9 cellular contexts compared by ENCODE assay signal in genomic region chr3:193240850-193241706, GRCh38. TPM values are rescaled to one million over a fixed set of nuclear protein-coding genes. Genes with fewer than 3 reads are reported as not detected.
DNase-seq lines count a peak whose midpoint lies in the region; ATAC-seq and TF ChIP-seq lines count a peak whose summit lies in the region.
"Had no signal": no experiment of that assay in that cellular context is flagged by ENCODE, and none has a peak within 500 bp of the region (broad histone marks: within the 10 kb centered on the region; RNA-seq: fewer than 3 reads in every experiment).

Gene PLAAT1, plus strand, starts transcription at chr3:193241222. Its CDS starts 14,429 bp downstream, at chr3:193255651.

- peak within 1 kb of the TSS; percentile 87 for H3K4me2 ChIP-seq in trophoblast cell (ENCODE audit: low read length)

- peak within 1 kb of the TSS; percentile 37 for H3K4ac ChIP-seq in trophoblast cell (ENCODE audit: low read depth, low read length)

- peaks cover 0 to 22% (median 0%) of the 10 kb centered on the region in 9 donors for H3K27me3 ChIP-seq in heart left ventricle
- no peaks in the 10 kb centered on the region for H3K27me3 ChIP-seq in trophoblast cell (ENCODE audit: insufficient read depth, low read length)

- peak; percentile 57 for DNase-seq in activated CD4-positive, alpha-beta T cell treated with anti-CD3 and anti-CD28 coated beads, Interleukin-2, amount 10 ng/mL, durations not matched to agents 24 days and 14 days
- no peak for DNase-seq in activated CD4-positive, alpha-beta T cell treated with anti-CD3 and anti-CD28 coated beads, Interleukin-2, amount 50 U/mL, for 4 hours
- peak; percentile 99 for DNase-seq in NCI-H2196 (lab: John Stamatoyannopoulos, UW; ENCODE audit: unreplicated experiment)
- DNase-seq in activated naive CD8-positive, alpha-beta T cell treated with anti-CD3 and anti-CD28 coated beads for 36 hours = peak; percentile 44
- peak; percentile 73 to 83 (median 78) for DNase-seq in heart left ventricle
- peak; percentile 62 to 75 for DNase-seq in trophoblast cell
- DNase-seq in activated effector memory CD4-positive, alpha-beta T cell treated with anti-CD3 and anti-CD28 coated beads, Interleukin-2, amount 50 U/mL, for 16 hours = no peak

- peaks cover 8% of the 10 kb centered on the region for H3K79me1 ChIP-seq in trophoblast cell (ENCODE audit: low read length)

- peak within 1 kb of the TSS; percentile 68 for H2BK5ac ChIP-seq in trophoblast cell (ENCODE audit: low read depth, low read length, poor library complexity)

- no peak for TF ChIP-seq CTCF in heart left ventricle (IDR thresholded peaks at IDR 0.05)

- H3K4me1 ChIP-seq in heart left ventricle (peaks cover 0 to 13% (median 4%) of the 10 kb centered on the region in 12 donors), trophoblast cell (ENCODE audit: control insufficient read depth in 1 of 2, insufficient read depth in 2 of 2, low read length in 2 of 2) (peaks cover 2 to 3% of the 10 kb centered on the region in 2 experiments)

- H3K4me3 ChIP-seq in heart left ventricle (peak within 1 kb of the TSS; percentile 25 to 65 (median 55)), trophoblast cell (ENCODE audit: low read depth, low read length) (peak within 1 kb of the TSS; percentile 76)

- H2BK12ac ChIP-seq in trophoblast cell (ENCODE audit: low read length) = peak within 1 kb of the TSS; percentile 84

- peak within 1 kb of the TSS; percentile 63 to 92 (median 83) for H3K27ac ChIP-seq in heart left ventricle
- H3K27ac ChIP-seq in trophoblast cell (ENCODE audit: low read depth, low read length) = no peak within 1 kb of the TSS
- H3K27ac ChIP-seq: C4-2B had no signal

- 0 to 1% (median 1%) methylated on average over 23 to 93 of the region's 93 CpGs for WGBS in heart left ventricle, 4 donors
- WGBS in trophoblast cell (ENCODE audit: extremely low coverage, insufficient coverage, insufficient read length) = no CpG with 5 or more reads among the region's 93 CpGs

- peak within 1 kb of the TSS; percentile 61 for H3K4me3 Mint-ChIP-seq in activated CD4-positive, alpha-beta T cell treated with anti-CD3 and anti-CD28 coated beads, Interleukin-2, amount 10 ng/mL, durations not matched to agents 24 days and 14 days
- peak within 1 kb of the TSS; percentile 61 for H3K4me3 Mint-ChIP-seq in activated naive CD8-positive, alpha-beta T cell treated with anti-CD3 and anti-CD28 coated beads for 36 hours

- H4K91ac ChIP-seq in trophoblast cell (ENCODE audit: low read depth, low read length) = peak within 1 kb of the TSS; percentile 54

- H3K9me3 Mint-ChIP-seq in activated CD4-positive, alpha-beta T cell treated with anti-CD3 and anti-CD28 coated beads, Interleukin-2, amount 10 ng/mL, durations not matched to agents 24 days and 14 days = peaks cover 4% of the 10 kb centered on the region
- peaks cover 4% of the 10 kb centered on the region for H3K9me3 Mint-ChIP-seq in activated naive CD8-positive, alpha-beta T cell treated with anti-CD3 and anti-CD28 coated beads for 36 hours

- no peak within 1 kb of the TSS for H3K23ac ChIP-seq in trophoblast cell (ENCODE audit: low read length)

- intact Hi-C loops in activated CD4-positive, alpha-beta T cell treated with anti-CD3 and anti-CD28 coated beads, Interleukin-2, amount 10 ng/mL, durations not matched to agents 24 days and 14 days (cut with micrococcal nuclease) = no loop called here
- intact Hi-C loops in heart left ventricle (cut with DNase I) = no loop called here

- no peaks in the 10 kb centered on the region for H3K79me2 ChIP-seq in trophoblast cell (ENCODE audit: control insufficient read depth, insufficient read depth, low read length, poor library complexity)

- peak within 1 kb of the TSS; percentile 82 for H4K8ac ChIP-seq in trophoblast cell (ENCODE audit: low read depth, low read length)

- peak within 1 kb of the TSS; percentile 77 for H3K14ac ChIP-seq in trophoblast cell (ENCODE audit: low read length)

- ATAC-seq in HG02852 (IDR thresholded peaks at IDR 0.05; ENCODE audit: unreplicated experiment) (peak; percentile 61), heart left ventricle (peak; percentile 75 to 97 (median 92))

- TF ChIP-seq POLR2A in heart left ventricle (IDR thresholded peaks at IDR 0.05) = no peak

- peaks cover 39% of the 10 kb centered on the region for H3K27me3 Mint-ChIP-seq in activated CD4-positive, alpha-beta T cell treated with anti-CD3 and anti-CD28 coated beads, Interleukin-2, amount 10 ng/mL, durations not matched to agents 24 days and 14 days
- H3K27me3 Mint-ChIP-seq in activated naive CD8-positive, alpha-beta T cell treated with anti-CD3 and anti-CD28 coated beads for 36 hours = peaks cover 65% of the 10 kb centered on the region

- no peaks in the 10 kb centered on the region for H3K36me3 Mint-ChIP-seq in activated CD4-positive, alpha-beta T cell treated with anti-CD3 and anti-CD28 coated beads, Interleukin-2, amount 10 ng/mL, durations not matched to agents 24 days and 14 days (ENCODE audit: low read depth)
- H3K36me3 Mint-ChIP-seq in activated naive CD8-positive, alpha-beta T cell treated with anti-CD3 and anti-CD28 coated beads for 36 hours = no peaks in the 10 kb centered on the region

- H2AK5ac ChIP-seq in trophoblast cell (ENCODE audit: low read length) = no peak within 1 kb of the TSS

- peak within 1 kb of the TSS; percentile 3 for H3K9ac ChIP-seq in trophoblast cell (ENCODE audit: low read length)

- peak within 1 kb of the TSS; percentile 20 for H2BK120ac ChIP-seq in trophoblast cell (ENCODE audit: insufficient read depth, low read length, poor library complexity)

- peak within 1 kb of the TSS; percentile 40 for H3K18ac ChIP-seq in trophoblast cell (ENCODE audit: low read length)

- H2AFZ ChIP-seq in trophoblast cell (ENCODE audit: insufficient read depth, low read length, poor library complexity) = peak within 1 kb of the TSS; percentile 92

- no peaks in the 10 kb centered on the region for H3K36me3 ChIP-seq in heart left ventricle
- H3K36me3 ChIP-seq in trophoblast cell (ENCODE audit: control insufficient read depth in 1 of 2, insufficient read depth in 2 of 2, low read length in 2 of 2) = no peaks in the 10 kb centered on the region

- H4K12ac ChIP-seq in trophoblast cell (ENCODE audit: low read depth, low read length) = peak within 1 kb of the TSS; percentile 75

- H3K4me1 Mint-ChIP-seq in activated CD4-positive, alpha-beta T cell treated with anti-CD3 and anti-CD28 coated beads, Interleukin-2, amount 10 ng/mL, durations not matched to agents 24 days and 14 days = no peaks in the 10 kb centered on the region
- H3K4me1 Mint-ChIP-seq in activated naive CD8-positive, alpha-beta T cell treated with anti-CD3 and anti-CD28 coated beads for 36 hours = no peaks in the 10 kb centered on the region

- H3K9me3 ChIP-seq in heart left ventricle (no peaks in the 10 kb centered on the region), trophoblast cell (ENCODE audit: insufficient read depth, low read depth, low read length) (no peaks in the 10 kb centered on the region)

- H3K27ac Mint-ChIP-seq in activated CD4-positive, alpha-beta T cell treated with anti-CD3 and anti-CD28 coated beads, Interleukin-2, amount 10 ng/mL, durations not matched to agents 24 days and 14 days = no peak within 1 kb of the TSS
- no peak within 1 kb of the TSS for H3K27ac Mint-ChIP-seq in activated naive CD8-positive, alpha-beta T cell treated with anti-CD3 and anti-CD28 coated beads for 36 hours

RNA-seq across cellular contexts. Expression of gene PLAAT1, which starts in this region (rescaled TPM):
- total RNA-seq in activated CD4-positive, alpha-beta T cell treated with anti-CD3 and anti-CD28 coated beads, Interleukin-2, amount 10 ng/mL, durations not matched to agents 24 days and 14 days = not detected in 2 replicates
- under 1 TPM; 0.25 to 0.28 TPM for total RNA-seq in activated naive CD8-positive, alpha-beta T cell treated with anti-CD3 and anti-CD28 coated beads for 36 hours
- total RNA-seq in heart left ventricle = 10 to 100 TPM in 1 of 9 donors, 1 to 10 TPM in 8; 3.9 to 11.4 (median 7.0) TPM
- 10 to 100 TPM in 1 of 2 donors, 1 to 10 TPM in 1; 4.5 to 10.9 TPM for polyA plus RNA-seq in heart left ventricle
- polyA plus RNA-seq in trophoblast cell (2013) = 2.1 and 2.2 TPM in 2 replicates

Comparison
In these comparisons a context has a peak if more than half of its experiments do, and no peak if none do; other contexts are left out.
1. Peak in DNase-seq in activated CD4-positive, alpha-beta T cell treated with anti-CD3 and anti-CD28 coated beads, Interleukin-2, amount 10 ng/mL, durations not matched to agents 24 days and 14 days; RNA of the gene not detected or under 1 TPM.
2. Peak in DNase-seq in activated naive CD8-positive, alpha-beta T cell treated with anti-CD3 and anti-CD28 coated beads for 36 hours; RNA of the gene not detected or under 1 TPM.
3. DNase-seq: peak in NCI-H2196 (single experiment), heart left ventricle (5 of 5) and trophoblast cell (2 of 2); none in activated CD4-positive, alpha-beta T cell treated with anti-CD3 and anti-CD28 coated beads, Interleukin-2, amount 50 U/mL, for 4 hours (0 of 2) and activated effector memory CD4-positive, alpha-beta T cell treated with anti-CD3 and anti-CD28 coated beads, Interleukin-2, amount 50 U/mL, for 16 hours (single experiment).